In genomic region chr3:108605028-108605427, GRCh38 we compare ENCODE assay signal across 22 cellular contexts.
"Had no signal": no experiment of that assay in that cellular context is flagged by ENCODE, and none has a peak within 500 bp of the region (broad histone marks: within the 10 kb centered on the region; RNA-seq: fewer than 3 reads in every experiment).

No MANE protein-coding gene starts in this region.

- H3K27me3 ChIP-seq: esophagus squamous epithelium, foreskin keratinocyte, heart left ventricle, spleen, tibial artery, upper lobe of left lung, uterus had no signal

- ATAC-seq: effector memory CD8-positive, alpha-beta T cell; foreskin keratinocyte; heart left ventricle; left lobe of liver; natural killer cell; sciatic nerve; stimulated activated memory B cell treated with anti-CD40 and anti-IgM and Interleukin-4, amounts not matched to agents 10 μg/mL and 1 μg/mL and 100 μg/mL, for 72 hours had no signal

- H3K36me3 Mint-ChIP-seq: natural killer cell had no signal

- H3K27ac ChIP-seq: esophagus squamous epithelium, foreskin keratinocyte, heart left ventricle, tibial artery, upper lobe of left lung, uterus had no signal

- H3K27ac Mint-ChIP-seq: dendritic cell treated with granulocyte-macrophage colony-stimulating factor and Interleukin-4, amounts not matched to agents 40 ng/mL and 50 ng/mL, for 4 days; stimulated activated memory B cell treated with anti-CD40 and anti-IgM and Interleukin-4, amounts not matched to agents 10 μg/mL and 1 μg/mL and 100 μg/mL, for 72 hours had no signal

- H3K4me1 ChIP-seq: esophagus squamous epithelium, tibial artery, upper lobe of left lung, uterus had no signal

- H3K9me3 Mint-ChIP-seq: dendritic cell treated with granulocyte-macrophage colony-stimulating factor and Interleukin-4, amounts not matched to agents 40 ng/mL and 50 ng/mL, for 4 days; effector memory CD8-positive, alpha-beta T cell; natural killer cell; neural crest cell; stimulated activated memory B cell treated with anti-CD40 and anti-IgM and Interleukin-4, amounts not matched to agents 10 μg/mL and 1 μg/mL and 100 μg/mL, for 72 hours; stimulated activated naive CD8-positive, alpha-beta T cell treated with anti-CD3 and anti-CD28 coated beads, Interleukin-15, Interleukin-2, amounts not matched to agents 100 ng/mL and 50 ng/mL, for 24 hours had no signal

- H3K27me3 Mint-ChIP-seq: dendritic cell treated with granulocyte-macrophage colony-stimulating factor and Interleukin-4, amounts not matched to agents 40 ng/mL and 50 ng/mL, for 4 days; effector memory CD8-positive, alpha-beta T cell; stimulated activated memory B cell treated with anti-CD40 and anti-IgM and Interleukin-4, amounts not matched to agents 10 μg/mL and 1 μg/mL and 100 μg/mL, for 72 hours; stimulated activated naive CD8-positive, alpha-beta T cell treated with anti-CD3 and anti-CD28 coated beads, Interleukin-15, Interleukin-2, amounts not matched to agents 100 ng/mL and 50 ng/mL, for 24 hours had no signal

- H3K4me3 ChIP-seq: esophagus squamous epithelium, heart left ventricle, spleen, tibial artery, upper lobe of left lung, uterus had no signal

- H3K4me3 Mint-ChIP-seq: dendritic cell treated with granulocyte-macrophage colony-stimulating factor and Interleukin-4, amounts not matched to agents 40 ng/mL and 50 ng/mL, for 4 days; natural killer cell; neural crest cell; stimulated activated memory B cell treated with anti-CD40 and anti-IgM and Interleukin-4, amounts not matched to agents 10 μg/mL and 1 μg/mL and 100 μg/mL, for 72 hours; stimulated activated naive CD8-positive, alpha-beta T cell treated with anti-CD3 and anti-CD28 coated beads, Interleukin-15, Interleukin-2, amounts not matched to agents 100 ng/mL and 50 ng/mL, for 24 hours had no signal

- H3K36me3 ChIP-seq: esophagus squamous epithelium, upper lobe of left lung, uterus had no signal

- DNase-seq: effector memory CD8-positive, alpha-beta T cell; esophagus squamous epithelium; foreskin keratinocyte; heart left ventricle; hippocampal formation; kidney glomerular epithelial cell; mammary epithelial cell; natural killer cell; posterior cingulate gyrus; spleen; stimulated activated CD4-positive, alpha-beta T cell treated with anti-CD3 and anti-CD28 coated beads, Interleukin-15, amount 100 ng/mL, for 24 hours; stimulated activated CD4-positive, alpha-beta T cell treated with anti-CD3 and anti-CD28 coated beads, Interleukin-1b, Interleukin-23, amount 100 ng/mL, for 48 hours; stimulated activated CD4-positive, alpha-beta T cell treated with anti-CD3 and anti-CD28 coated beads, Interleukin-4, amount 100 ng/mL, for 24 hours; tibial artery; upper lobe of left lung; uterus had no signal

- H3K9me3 ChIP-seq: esophagus squamous epithelium, heart left ventricle, spleen, tibial artery, upper lobe of left lung, uterus had no signal
